In the genomic region with DNA sequence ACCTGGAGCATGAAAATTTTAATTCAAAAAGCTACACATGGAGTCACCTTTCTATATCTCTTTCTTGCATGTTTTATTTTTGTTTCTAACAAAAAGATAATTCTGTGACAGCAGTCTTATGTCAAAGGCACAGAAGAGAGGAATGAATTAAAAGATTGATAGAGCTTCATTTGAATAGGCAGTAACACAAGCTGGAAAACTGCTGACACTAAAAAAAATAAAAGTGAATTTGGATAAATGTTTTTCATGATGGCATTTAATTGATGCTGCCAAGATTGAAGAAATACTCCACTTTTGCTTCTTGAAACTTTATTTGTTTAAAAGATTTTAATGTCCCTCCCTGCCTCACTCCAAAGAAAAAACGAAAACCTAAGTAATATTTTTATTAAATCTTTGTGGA, we compare ENCODE assay signal across 17 cellular contexts.
DNase-seq lines count a peak whose midpoint lies in the region; ATAC-seq, FAIRE-seq and TF ChIP-seq lines count a peak whose summit lies in the region.
"Had no signal": no experiment of that assay in that cellular context is flagged by ENCODE, and none has a peak within 500 bp of the region (broad histone marks: within the 10 kb centered on the region; RNA-seq: fewer than 3 reads in every experiment).

No MANE protein-coding gene starts in this region.

- no peak overlapping the region for H3K14ac ChIP-seq in IMR-90 (replicated peaks; ENCODE audit: low read depth, low read length)

- no peak overlapping the region for H2BK15ac ChIP-seq in IMR-90 (ENCODE audit: low read depth, low read length)

- no peak overlapping the region for H3K23ac ChIP-seq in IMR-90 (ENCODE audit: low read depth, low read length)

- ATAC-seq in IMR-90 (ENCODE audit: low read depth) (no peak), K562 (no peak)
- ATAC-seq: GM12878, GM23338, HCT116 had no signal

- H3K9me1 ChIP-seq in IMR-90 (ENCODE audit: insufficient read depth, low read length) (no peaks in the 10 kb centered on the region), K562 (ENCODE audit: control insufficient read depth, insufficient read depth, low read length) (no peaks in the 10 kb centered on the region)

- FAIRE-seq in K562 (lab: Jason Lieb, UNC): no peak
- FAIRE-seq: GM12878 had no signal

- no CpG with 5 or more reads among the region's 1 CpG for WGBS in IMR-90 (ENCODE audit: extremely low coverage in 2 of 2, insufficient read length in 1 of 2), 2 experiments
- WGBS in K562 (ENCODE audit: insufficient coverage, low coverage, missing lambda C conversion rate): 0% methylated on average over 1 of the region's 1 CpG
- WGBS in tibial nerve, 2 donors: 79 to 83% methylated on average over 1 of the region's 1 CpG

- H3K4me2 ChIP-seq in BLaER1 treated with 17β-estradiol and CSF1 and Interleukin-3, amounts not matched to agents 10 nM and 100 nM: peak overlapping the region in 3 of 11 experiments; percentile 17 to 75 (median 49); a peak in 2 of 22 replicates
- no peak overlapping the region for H3K4me2 ChIP-seq in IMR-90 (ENCODE audit: low read depth, low read length)
- H3K4me2 ChIP-seq in K562 (ENCODE audit: insufficient read depth, low read length): no peak overlapping the region
- H3K4me2 ChIP-seq: BLaER1, GM23338 had no signal

- CTCF ChIA-PET in IMR-90 (lab: Yijun Ruan, JAX): interaction anchor here (0.6 kb wide), 1 partner anchor 110 kb away, joined by 3 read pairs; no protein-coding TSS in a partner anchor
- CTCF ChIA-PET in K562 (lab: Yijun Ruan, JAX; ENCODE audit: low intra/inter-chr PET ratio): no interaction called here

- no peak overlapping the region for H2BK5ac ChIP-seq in IMR-90 (ENCODE audit: low read depth, low read length, poor library complexity, severe bottlenecking)

- H3K36me3 ChIP-seq in BLaER1 treated with 17β-estradiol and CSF1 and Interleukin-3, amounts not matched to agents 10 nM and 100 nM: no peaks in the 10 kb centered on the region
- H3K36me3 ChIP-seq in IMR-90 (ENCODE audit: control insufficient read depth, insufficient read depth, low read length) (no peaks in the 10 kb centered on the region), K562 (ENCODE audit: control insufficient read depth, insufficient read depth, low read length) (no peaks in the 10 kb centered on the region), tibial nerve (no peaks in the 10 kb centered on the region)
- H3K36me3 ChIP-seq: BLaER1 had no signal

- H2BK120ac ChIP-seq in IMR-90 (ENCODE audit: low read depth, low read length): no peak overlapping the region

- H3K79me2 ChIP-seq in K562 (ENCODE audit: control insufficient read depth, insufficient read depth, low read length): no peaks in the 10 kb centered on the region

- no peak for TF ChIP-seq EP300 in K562 (IDR thresholded peaks at IDR 0.05; ENCODE audit: low read length)
- no peak for TF ChIP-seq EP300 in tibial nerve (IDR thresholded peaks at IDR 0.05)

- intact Hi-C loops in IMR-90 (cut with micrococcal nuclease): no loop called here
- intact Hi-C loops in K562 (cut with micrococcal nuclease): no loop called here

- H4K8ac ChIP-seq in IMR-90 (ENCODE audit: low read depth in 2 of 2, low read length in 2 of 2): no peak overlapping the region

- no peak for TF ChIP-seq POLR2A in IMR-90 (IDR thresholded peaks at IDR 0.05; ENCODE audit: low read depth, low read length)
- no peak for TF ChIP-seq POLR2A in K562 (conservative IDR thresholded peaks at IDR 0.05)
- TF ChIP-seq POLR2A in tibial nerve (IDR thresholded peaks at IDR 0.05): no peak

- H3K56ac ChIP-seq in IMR-90 (ENCODE audit: extremely low read depth, insufficient read depth, low read length): no peak overlapping the region

- no peak overlapping the region for H3K4me3 ChIP-seq in BLaER1 treated with 17β-estradiol and CSF1 and Interleukin-3, amounts not matched to agents 10 nM and 100 nM
- H3K4me3 ChIP-seq in IMR-90 (ENCODE audit: insufficient read depth, low read depth, low read length) (no peak overlapping the region), K562 (no peak overlapping the region), tibial nerve (no peak overlapping the region)
- H3K4me3 ChIP-seq: BLaER1, GM12878, GM23338 had no signal

- H4K91ac ChIP-seq in IMR-90 (ENCODE audit: insufficient read depth, low read depth, low read length): no peak overlapping the region

- no peaks in the 10 kb centered on the region for H3K9me3 ChIP-seq in BLaER1 treated with 17β-estradiol and CSF1 and Interleukin-3, amounts not matched to agents 10 nM and 100 nM (replicated peaks in 1 of 11)
- no peaks in the 10 kb centered on the region for H3K9me3 ChIP-seq in IMR-90 (ENCODE audit: control insufficient read depth, insufficient read depth, low read length)
- H3K9me3 ChIP-seq in K562 (replicated peaks; ENCODE audit: control insufficient read depth, insufficient read depth, low read depth, low read length): peaks cover 2% of the 10 kb centered on the region; the same call in 1 of the 2 replicates
- H3K9me3 ChIP-seq in tibial nerve: no peaks in the 10 kb centered on the region
- H3K9me3 ChIP-seq: BLaER1 had no signal

- H4K5ac ChIP-seq in IMR-90 (ENCODE audit: low read depth, low read length): no peak overlapping the region

- H3K79me1 ChIP-seq in IMR-90 (ENCODE audit: low read depth in 1 of 2, low read length in 2 of 2): no peaks in the 10 kb centered on the region

- no peak for DNase-seq in IMR-90
- DNase-seq in K562 (ENCODE audit: extremely low read depth in 1 of 4, low spot score in 3 of 4): no peak
- no peak for DNase-seq in tibial nerve (ENCODE audit: low spot score in 2 of 2)
- DNase-seq in NCI-H510A (lab: John Stamatoyannopoulos, UW): no peak
- no peak for DNase-seq in activated CD4-positive, CD25-positive, alpha-beta regulatory T cell (lab: John Stamatoyannopoulos, UW)
- DNase-seq: CD4-positive, alpha-beta T cell; CD8-positive, alpha-beta memory T cell; DMS 273 treated with DMSO at 0.1 percent for 48 hours; DMS79; EL; GDM1; H9 had no signal

- no peaks in the 10 kb centered on the region for H3K27me3 ChIP-seq in BLaER1 treated with 17β-estradiol and CSF1 and Interleukin-3, amounts not matched to agents 10 nM and 100 nM
- H3K27me3 ChIP-seq in IMR-90 (ENCODE audit: control insufficient read depth, insufficient read depth, low read length) (no peaks in the 10 kb centered on the region), K562 (ENCODE audit: control insufficient read depth in 2 of 2, insufficient read depth in 2 of 2, low read length in 2 of 2) (no peaks in the 10 kb centered on the region), tibial nerve (no peaks in the 10 kb centered on the region)
- H3K27me3 ChIP-seq: BLaER1 had no signal

- no peak overlapping the region for H2BK20ac ChIP-seq in IMR-90 (ENCODE audit: low read depth, low read length)

- in situ Hi-C loops in IMR-90 (cut with MboI; ENCODE audit: low sequenced_read_pairs): no loop called here
- in situ Hi-C loops in K562 (cut with MboI): no loop called here

- H3K9ac ChIP-seq in BLaER1 treated with 17β-estradiol and CSF1 and Interleukin-3, amounts not matched to agents 10 nM and 100 nM: peak overlapping the region in 1 of 11 experiments; percentile 8; a peak in 1 of 22 replicates
- H3K9ac ChIP-seq in IMR-90 (ENCODE audit: low read depth, low read length) (no peak overlapping the region), K562 (ENCODE audit: insufficient read depth in 1 of 2, low read depth in 2 of 2, low read length in 2 of 2) (no peak overlapping the region)
- H3K9ac ChIP-seq: BLaER1 had no signal

- dilution Hi-C loops in IMR-90 (cut with HindIII; ENCODE audit: low sequenced_read_pairs, unreplicated experiment): no loop called here

- H2AK5ac ChIP-seq in IMR-90 (ENCODE audit: low read depth, low read length): no peak overlapping the region

- H3K4me1 ChIP-seq in BLaER1 treated with 17β-estradiol and CSF1 and Interleukin-3, amounts not matched to agents 10 nM and 100 nM: peaks cover 0 to 42% (median 10%) of the 10 kb centered on the region in 10 experiments; a peak in 12 of 20 replicates
- H3K4me1 ChIP-seq in IMR-90 (ENCODE audit: control insufficient read depth, insufficient read depth, low read length) (no peaks in the 10 kb centered on the region), K562 (replicated peaks in 1 of 2; ENCODE audit: control insufficient read depth in 2 of 2, insufficient read depth in 2 of 2, low read length in 2 of 2) (no peaks in the 10 kb centered on the region), tibial nerve (no peaks in the 10 kb centered on the region)
- H3K4me1 ChIP-seq: BLaER1 had no signal

- H2AFZ ChIP-seq in IMR-90 (replicated peaks; ENCODE audit: low read length, poor library complexity) (no peak overlapping the region), K562 (ENCODE audit: low read depth, low read length) (no peak overlapping the region)

- H3K18ac ChIP-seq in IMR-90 (ENCODE audit: low read depth, low read length): no peak overlapping the region

- POLR2A ChIA-PET in IMR-90 (lab: Charles Lee; ENCODE audit: unreplicated experiment): no interaction called here
- POLR2A ChIA-PET in K562 (lab: Yijun Ruan, JAX): no interaction called here

- peak overlapping the region in 6 of 11 experiments; percentile 14 to 53 (median 34); a peak in 10 of 22 replicates for H3K27ac ChIP-seq in BLaER1 treated with 17β-estradiol and CSF1 and Interleukin-3, amounts not matched to agents 10 nM and 100 nM
- H3K27ac ChIP-seq in IMR-90 (ENCODE audit: insufficient read depth, low read length) (no peak overlapping the region), K562 (ENCODE audit: extremely low read depth, low read depth, low read length) (no peak overlapping the region), tibial nerve (no peak overlapping the region)
- H3K27ac ChIP-seq: BLaER1 had no signal

- TF ChIP-seq RAD21 in IMR-90 (IDR thresholded peaks at IDR 0.05; ENCODE audit: low read length): no peak
- TF ChIP-seq RAD21 in K562 (CRISPR knock-in tag; conservative IDR thresholded peaks at IDR 0.05 in 1 of 2, IDR thresholded peaks at IDR 0.05 in 1 of 2): no peak

- H3K4ac ChIP-seq in IMR-90 (ENCODE audit: low read depth, low read length): no peak overlapping the region

- BruUV-seq in IMR-90 (replicated peaks; lab: Mats Ljungman, UMichigan): no TSS peak
- BruUV-seq in K562 (replicated peaks; lab: Mats Ljungman, UMichigan): no TSS peak

- no peaks in the 10 kb centered on the region for H4K20me1 ChIP-seq in BLaER1 treated with 17β-estradiol and CSF1 and Interleukin-3, amounts not matched to agents 10 nM and 100 nM
- no peaks in the 10 kb centered on the region for H4K20me1 ChIP-seq in IMR-90 (ENCODE audit: insufficient read depth, low read length)
- H4K20me1 ChIP-seq in K562 (replicated peaks; ENCODE audit: control insufficient read depth, insufficient read depth, low read length): no peaks in the 10 kb centered on the region
- H4K20me1 ChIP-seq: BLaER1 had no signal

- TF ChIP-seq CTCF in IMR-90 (conservative IDR thresholded peaks at IDR 0.05; ENCODE audit: low read depth, low read length) (no peak), K562 (IDR thresholded peaks at IDR 0.05 in 2 of 3, conservative IDR thresholded peaks at IDR 0.05 in 1 of 3; ENCODE audit: insufficient read depth in 2 of 3, low read depth in 1 of 3, low read length in 3 of 3) (no peak), tibial nerve (IDR thresholded peaks at IDR 0.05) (no peak)

- no peak overlapping the region for H2AK9ac ChIP-seq in IMR-90 (replicated peaks; ENCODE audit: low read depth, low read length, poor library complexity)

TF ChIP-seq in IMR-90, 13 proteins besides CTCF, POLR2A, EP300 and RAD21 (continues in another document):
- no peak for TF ChIP-seq CHD1 (IDR thresholded peaks at IDR 0.05; ENCODE audit: low read depth, low read length)

TF ChIP-seq in K562, 482 proteins besides CTCF, POLR2A, EP300 and RAD21 (continues in another document):
- 0 out of 2 replicates have a peak, but pooled peaks have one; percentile 18 for TF ChIP-seq C11orf30 (IDR thresholded peaks at IDR 0.05; ENCODE audit: low read depth)

Comparison
In these comparisons a context has a peak if more than half of its experiments do, and no peak if none do; other contexts are left out.
1. H3K27ac ChIP-seq: peak in BLaER1 treated with 17β-estradiol and CSF1 and Interleukin-3, amounts not matched to agents 10 nM and 100 nM (6 of 11); none in IMR-90 (single experiment), K562 (single experiment) and tibial nerve (0 of 4).